27 cellular contexts compared by ENCODE assay signal in genomic region chr6:18579869-18580268, GRCh38.
"Had no signal": no experiment of that assay in that cellular context is flagged by ENCODE, and none has a peak within 500 bp of the region (broad histone marks: within the 10 kb centered on the region; RNA-seq: fewer than 3 reads in every experiment).

No MANE protein-coding gene starts in this region.

- H3K4me2 ChIP-seq: PC-9 had no signal

- H3K27me3 ChIP-seq: body of pancreas, breast epithelium, MG63 had no signal

- H3K4me3 ChIP-seq: body of pancreas, breast epithelium, MG63, PC-9 had no signal

- H3K36me3 ChIP-seq: breast epithelium, MG63 had no signal

- H2AFZ ChIP-seq: PC-9 had no signal

- ATAC-seq: activated CD4-positive, alpha-beta T cell treated with anti-CD3 and anti-CD28 coated beads for 36 hours; activated CD4-positive, CD25-positive, alpha-beta regulatory T cell treated with anti-CD3 and anti-CD28 coated beads, Interleukin-2, amount 50 U/mL, for 24 hours; activated CD8-positive, alpha-beta T cell treated with anti-CD3 and anti-CD28 coated beads, Interleukin-2, amount 10 ng/mL, durations not matched to agents 7 days and 5 days; body of pancreas; Right ventricle myocardium inferior; WTC11 had no signal

- H3K27ac ChIP-seq: body of pancreas, breast epithelium, PC-9, RWPE1 had no signal

- H3K9me3 ChIP-seq: body of pancreas, breast epithelium, MG63 had no signal

- DNase-seq: activated CD4-positive, alpha-beta T cell treated with anti-CD3 and anti-CD28 coated beads for 36 hours; activated CD4-positive, alpha-beta T cell treated with anti-CD3 and anti-CD28 coated beads, Interleukin-2, amount 10 ng/mL, durations not matched to agents 7 days and 5 days; activated CD4-positive, alpha-beta T cell treated with anti-CD3 and anti-CD28 coated beads, Interleukin-2, amount 50 U/mL, for 48 hours; activated CD8-positive, alpha-beta T cell treated with anti-CD3 and anti-CD28 coated beads, Interleukin-2, amount 10 ng/mL, durations not matched to agents 7 days and 5 days; activated gamma-delta T cell; activated naive CD4-positive, alpha-beta T cell treated with Interleukin-2 at 50 U/mL for 16 hours; activated naive CD8-positive, alpha-beta T cell treated with anti-CD3 and anti-CD28 coated beads, Interleukin-2, amount 10 ng/mL, durations not matched to agents 7 days and 5 days; activated T-cell treated with anti-CD3 and anti-CD28 coated beads, Interleukin-2, amount 50 U/mL, for 24 hours; body of pancreas; Kasumi-1; KG1; MG63; NCI-H1048; NCI-H1105 treated with DMSO at 0.1 percent for 48 hours; NCI-H1436; NCI-H1694; NCI-H1930; NCI-H2081 treated with DMSO at 0.1 percent for 48 hours; NCI-H226; NCI-H446 treated with DMSO at 0.1 percent for 48 hours; PC-9; SIG-M5 had no signal

- H3K4me1 ChIP-seq: body of pancreas, breast epithelium had no signal
